8 cellular contexts compared by ENCODE assay signal in genomic region chr2:42101641-42102605, GRCh38. TPM values are rescaled to one million over a fixed set of nuclear protein-coding genes. Genes with fewer than 3 reads are reported as not detected.
DNase-seq lines count a peak whose midpoint lies in the region; ATAC-seq and TF ChIP-seq lines count a peak whose summit lies in the region.

No MANE protein-coding gene starts in this region.

- H3K4me3 Mint-ChIP-seq in CD8-positive, alpha-beta memory T cell: peak overlapping the region; percentile 76 to 91 (median 82)
- H3K4me3 Mint-ChIP-seq in IgD-negative memory B cell: peak overlapping the region in 3 of 4 donors; percentile 86 to 95 (median 95)

- TF ChIP-seq POLR2A in suprapubic skin (IDR thresholded peaks at IDR 0.05): no peak

- H3K27ac Mint-ChIP-seq in CD8-positive, alpha-beta memory T cell: peak overlapping the region in 2 of 8 donors; percentile 95 to 100
- no peak overlapping the region for H3K27ac Mint-ChIP-seq in IgD-negative memory B cell

- CTCF ChIA-PET in CD8-positive, alpha-beta memory T cell (lab: Charles Lee): interaction anchor here (0.8 to 1.6 kb wide), 3 partner anchors 19 to 94 kb away, joined by 3 to 6 read pairs (median 3); no protein-coding TSS in a partner anchor

- H3K18ac ChIP-seq in neuronal stem cell (ENCODE audit: low read length): peak overlapping the region; percentile 94

- H3K36me3 ChIP-seq in CD8-positive, alpha-beta memory T cell (ENCODE audit: insufficient read depth, low read length): no peaks in the 10 kb centered on the region
- H3K36me3 ChIP-seq in neuronal stem cell (replicated peaks in 1 of 2; ENCODE audit: control insufficient read depth in 2 of 2, insufficient read depth in 2 of 2, low read length in 2 of 2) (no peaks in the 10 kb centered on the region), suprapubic skin (no peaks in the 10 kb centered on the region)

- H3K9ac ChIP-seq in neuronal stem cell (ENCODE audit: low read depth, low read length, poor library complexity): peak overlapping the region; percentile 75

- H3K4me1 Mint-ChIP-seq in CD8-positive, alpha-beta memory T cell: peaks cover 39 to 51% (median 39%) of the 10 kb centered on the region in 3 donors
- peaks cover 62 to 70% (median 68%) of the 10 kb centered on the region in 3 donors for H3K4me1 Mint-ChIP-seq in IgD-negative memory B cell

- ATAC-seq in GM21515 (IDR thresholded peaks at IDR 0.05; ENCODE audit: unreplicated experiment): peak; percentile 48

- peak overlapping the region; percentile 86 for H2AK5ac ChIP-seq in neuronal stem cell (ENCODE audit: low read depth, low read length)

- peaks cover 2% of the 10 kb centered on the region for H3K79me1 ChIP-seq in neuronal stem cell (ENCODE audit: low read depth, low read length)

- peak overlapping the region; percentile 30 for H2BK15ac ChIP-seq in neuronal stem cell (ENCODE audit: low read length)

- no peak for TF ChIP-seq CTCF in suprapubic skin (IDR thresholded peaks at IDR 0.05)

- no peaks in the 10 kb centered on the region for H3K9me3 ChIP-seq in CD8-positive, alpha-beta memory T cell (ENCODE audit: low read length)
- H3K9me3 ChIP-seq in neuronal stem cell (replicated peaks in 1 of 2; ENCODE audit: control insufficient read depth in 2 of 2, insufficient read depth in 1 of 2, low read depth in 1 of 2, low read length in 2 of 2) (peaks cover 7 to 12% of the 10 kb centered on the region in 2 donors), suprapubic skin (no peaks in the 10 kb centered on the region)

- H4K8ac ChIP-seq in neuronal stem cell (ENCODE audit: low read depth, low read length): no peak overlapping the region

- no peaks in the 10 kb centered on the region for H3K27me3 ChIP-seq in CD8-positive, alpha-beta memory T cell (ENCODE audit: insufficient read depth, low read length, poor library complexity, severe bottlenecking)
- H3K27me3 ChIP-seq in neuronal stem cell (ENCODE audit: control insufficient read depth in 3 of 3, insufficient read depth in 3 of 3, low read depth in 1 of 3, low read length in 3 of 3) (no peaks in the 10 kb centered on the region), suprapubic skin (no peaks in the 10 kb centered on the region)

- peaks cover 82% of the 10 kb centered on the region for H3K4me1 ChIP-seq in CD8-positive, alpha-beta memory T cell (ENCODE audit: insufficient read depth, low read length)
- H3K4me1 ChIP-seq in neuronal stem cell (ENCODE audit: control insufficient read depth in 2 of 2, insufficient read depth in 1 of 2, low read depth in 1 of 2, low read length in 2 of 2) (peaks cover 0 to 10% of the 10 kb centered on the region in 2 donors), suprapubic skin (peaks cover 42% of the 10 kb centered on the region)

- no peaks in the 10 kb centered on the region for H3K36me3 Mint-ChIP-seq in CD8-positive, alpha-beta memory T cell
- peaks cover 2% of the 10 kb centered on the region for H3K36me3 Mint-ChIP-seq in IgD-negative memory B cell

- peak overlapping the region; percentile 97 for H3K27ac ChIP-seq in CD8-positive, alpha-beta memory T cell (ENCODE audit: low read depth, low read length)
- H3K27ac ChIP-seq in neuronal stem cell (replicated peaks; ENCODE audit: low read length): peak overlapping the region; percentile 69
- peak overlapping the region; percentile 65 for H3K27ac ChIP-seq in suprapubic skin

- H3K9me3 Mint-ChIP-seq in CD8-positive, alpha-beta memory T cell: peaks cover 0 to 2% (median 0%) of the 10 kb centered on the region in 5 donors
- peaks cover 0 to 6% (median 3%) of the 10 kb centered on the region in 3 donors for H3K9me3 Mint-ChIP-seq in IgD-negative memory B cell

- peak overlapping the region; percentile 67 for H3K4me2 ChIP-seq in neuronal stem cell (ENCODE audit: insufficient read depth, low read length, poor library complexity, severe bottlenecking)

- H3K23ac ChIP-seq in neuronal stem cell (ENCODE audit: low read depth, low read length, poor library complexity): peak overlapping the region; percentile 15

- H2AFZ ChIP-seq in neuronal stem cell (ENCODE audit: low read length): peak overlapping the region; percentile 58

- peak overlapping the region; percentile 38 for H2BK120ac ChIP-seq in neuronal stem cell (ENCODE audit: low read depth, low read length)

- peak; percentile 91 to 98 (median 97) for DNase-seq in CD8-positive, alpha-beta memory T cell
- peak; percentile 95 for DNase-seq in activated T-cell treated with anti-CD3 and anti-CD28 coated beads, Interleukin-2, amount 50 U/mL, for 1 hour
- DNase-seq in fibroblast of peridontal ligament (ENCODE audit: extremely low read depth) (peak; percentile 90), neuronal stem cell (ENCODE audit: low spot score) (peak; percentile 40), suprapubic skin (ENCODE audit: low spot score in 2 of 2) (peak in 1 of 2 donors; percentile 84), DMS79 (lab: John Stamatoyannopoulos, UW) (no peak)

- TF ChIP-seq EP300 in suprapubic skin (IDR thresholded peaks at IDR 0.05): no peak

- no CpG with 5 or more reads among the region's 55 CpGs for whole genome bisulfite sequencing in neuronal stem cell (ENCODE audit: extremely low coverage in 2 of 2, insufficient read length in 2 of 2, insufficient replicate concordance in 1 of 2), 2 donors
- WGBS in suprapubic skin: 16% methylated on average over 35 of the region's 55 CpGs

- no peak overlapping the region for H2BK5ac ChIP-seq in neuronal stem cell (ENCODE audit: low read length)

- H3K27me3 Mint-ChIP-seq in CD8-positive, alpha-beta memory T cell: peaks cover 0 to 2% of the 10 kb centered on the region in 2 donors
- H3K27me3 Mint-ChIP-seq in IgD-negative memory B cell: peaks cover 2% of the 10 kb centered on the region

- H3K4ac ChIP-seq in neuronal stem cell (ENCODE audit: low read length): no peak overlapping the region

- H4K91ac ChIP-seq in neuronal stem cell (ENCODE audit: low read depth, low read length, poor library complexity): no peak overlapping the region

- POLR2A ChIA-PET in CD8-positive, alpha-beta memory T cell (lab: Charles Lee): interaction anchor here (1.0 to 2.2 kb wide), 5 partner anchors 21 to 258 kb away, joined by 3 to 17 read pairs (median 5); no protein-coding TSS in a partner anchor

- peak overlapping the region; percentile 74 for H3K4me3 ChIP-seq in CD8-positive, alpha-beta memory T cell (ENCODE audit: low read length)
- H3K4me3 ChIP-seq in neuronal stem cell (ENCODE audit: low read length in 2 of 2): peak overlapping the region in 1 of 2 donors; percentile 67
- peak overlapping the region; percentile 56 for H3K4me3 ChIP-seq in suprapubic skin

- peak overlapping the region; percentile 47 for H2BK12ac ChIP-seq in neuronal stem cell (ENCODE audit: low read length)

- H3K14ac ChIP-seq in neuronal stem cell (ENCODE audit: low read length): peak overlapping the region; percentile 42

RNA-seq across cellular contexts. Expression of gene PKDCC, which starts 54.1 kb away (rescaled TPM):
- under 1 TPM in 1 of 2 experiments, not detected in 1; 0.28 TPM for total RNA-seq in CD8-positive, alpha-beta memory T cell
- polyA plus RNA-seq in CD8-positive, alpha-beta memory T cell: 0.78 TPM
- not detected for polyA plus RNA-seq in IgD-negative memory B cell
- 93.5 TPM for polyA plus RNA-seq in neuronal stem cell (2013, experiment 1 of 2)
- polyA plus RNA-seq in neuronal stem cell (2013, experiment 2 of 2): 92.5 TPM
- total RNA-seq in suprapubic skin: 1 to 10 TPM; 2.5 to 8.5 (median 6.2) TPM
